ENCODE assay signal across 9 cellular contexts in genomic region chr3:87228316-87228715, GRCh38. TPM values are rescaled to one million over a fixed set of nuclear protein-coding genes. Genes with fewer than 3 reads are reported as not detected.
DNase-seq lines count a peak whose midpoint lies in the region; TF ChIP-seq lines count a peak whose summit lies in the region.
"Had no signal": no experiment of that assay in that cellular context is flagged by ENCODE, and none has a peak within 500 bp of the region (broad histone marks: within the 10 kb centered on the region; RNA-seq: fewer than 3 reads in every experiment).

No MANE protein-coding gene starts in this region.

- TF ChIP-seq CTCF in cardiac fibroblast (IDR thresholded peaks at IDR 0.05; ENCODE audit: low read depth, low read length) (no peak), testis (IDR thresholded peaks at IDR 0.05) (no peak)

- H3K27me3 Mint-ChIP-seq in IgD-negative memory B cell, result peaks cover 2% of the 10 kb centered on the region

- peaks cover 6% of the 10 kb centered on the region for H3K36me3 Mint-ChIP-seq in IgD-negative memory B cell

- no peaks in the 10 kb centered on the region for H3K9me3 ChIP-seq in testis

- peak overlapping the region; percentile 98 to 99 (median 99) for H3K27ac Mint-ChIP-seq in IgD-negative memory B cell

- H3K4me1 Mint-ChIP-seq in IgD-negative memory B cell, result peaks cover 43 to 48% (median 44%) of the 10 kb centered on the region in 3 donors

- no peaks in the 10 kb centered on the region for H3K9me3 Mint-ChIP-seq in IgD-negative memory B cell

- intact Hi-C loops in testis (cut with DNase I; ENCODE audit: low total_unique reads), result no loop called here

- DNase-seq in AG08396 (ENCODE audit: low spot score) (peak; percentile 26), cardiac fibroblast (ENCODE audit: low read depth in 2 of 2) (peak; percentile 31 to 62), myocyte (ENCODE audit: low read depth) (peak; percentile 4), islet precursor cell (no peak), AML-193 (lab: John Stamatoyannopoulos, UW) (no peak), testis (no peak)
- no peak for DNase-seq in stimulated activated CD4-positive, alpha-beta T cell treated with anti-CD3 and anti-CD28 coated beads, Interleukin-4, amount 100 ng/mL, for 24 hours

- no peaks in the 10 kb centered on the region for H3K4me1 ChIP-seq in testis

- H3K27me3 ChIP-seq in testis, result no peaks in the 10 kb centered on the region

- no peak for TF ChIP-seq POLR2A in testis (IDR thresholded peaks at IDR 0.05)

- no peak overlapping the region for H3K27ac ChIP-seq in testis

- WGBS in testis, 2 donors, result 0 to 18% methylated on average over 1 of the region's 1 CpG

- no peaks in the 10 kb centered on the region for H3K36me3 ChIP-seq in testis (ENCODE audit: low read depth, missing control alignments)

- H3K4me3 Mint-ChIP-seq in IgD-negative memory B cell, result peak overlapping the region; percentile 99 to 100 (median 100)

- H3K4me3 ChIP-seq in cardiac fibroblast (replicated peaks in 1 of 2; ENCODE audit: low read depth in 2 of 2, low read length in 2 of 2) (peak overlapping the region; percentile 77 to 98), testis (no peak overlapping the region)

RNA-seq across cellular contexts. Expression of gene CHMP2B, which starts 1.2 kb away (rescaled TPM):
- 59.2 TPM for polyA plus RNA-seq in IgD-negative memory B cell
- 33.6 and 37.8 TPM in 2 replicates for total RNA-seq in myocyte
- polyA plus RNA-seq in myocyte (2012), result 25.7 TPM
- total RNA-seq in testis, result 10 to 100 TPM; 26.5 to 27.7 TPM
- polyA plus RNA-seq in testis (ENCODE audit: insufficient read depth, low read depth, low replicate concordance), result 26.5 TPM

RNA-seq across cellular contexts. Expression of gene POU1F1, which starts 48.1 kb away (rescaled TPM):
- polyA plus RNA-seq in IgD-negative memory B cell (not detected), testis (ENCODE audit: insufficient read depth, low read depth, low replicate concordance) (not detected)
- total RNA-seq in myocyte (not detected in 2 replicates), testis (not detected)
- polyA plus RNA-seq in myocyte (2012), result not detected
- total RNA-seq: ureter had no signal

Comparison
In these comparisons a context has a peak if more than half of its experiments do, and no peak if none do; other contexts are left out.
1. DNase-seq: peak in AG08396 (single experiment), cardiac fibroblast (2 of 2) and myocyte (single experiment); none in islet precursor cell (single experiment), AML-193 (0 of 2), testis (single experiment) and stimulated activated CD4-positive, alpha-beta T cell treated with anti-CD3 and anti-CD28 coated beads, Interleukin-4, amount 100 ng/mL, for 24 hours (single experiment).
2. H3K4me3 ChIP-seq: peak in cardiac fibroblast (2 of 2); none in testis (0 of 2).